In the genomic region with DNA sequence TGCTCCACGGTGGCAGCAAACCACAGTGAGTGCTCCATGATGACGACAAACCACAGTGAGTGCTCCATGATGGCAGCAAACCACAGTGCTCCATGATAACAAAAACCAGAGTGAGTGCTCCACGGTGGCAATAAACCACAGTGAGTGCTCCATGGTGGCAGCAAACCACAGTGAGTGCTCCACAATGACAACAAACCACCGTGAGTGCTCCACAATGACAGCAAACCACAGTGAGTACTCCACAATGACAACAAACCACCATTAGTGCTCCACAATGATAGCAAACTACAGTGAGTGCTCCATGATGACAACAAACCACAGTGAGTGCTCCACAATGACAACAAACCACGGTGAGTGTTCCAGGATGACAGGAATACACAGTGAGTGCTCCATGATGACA, we compare ENCODE assay signal across 8 cellular contexts. TPM values are rescaled to one million over a fixed set of nuclear protein-coding genes. Genes with fewer than 3 reads are reported as not detected.
"Had no signal": no experiment of that assay in that cellular context is flagged by ENCODE, and none has a peak within 500 bp of the region (broad histone marks: within the 10 kb centered on the region; RNA-seq: fewer than 3 reads in every experiment).

No MANE protein-coding gene starts in this region.

- FAIRE-seq: H54 had no signal

- H3K27ac ChIP-seq: HL-60 had no signal

- DNase-seq: GOT3, H9, HCEC 1CT, IMR-90, KG1 had no signal

RNA-seq across cellular contexts. Expression of a gene that starts 36.0 kb away (rescaled TPM):
- total RNA-seq: HT1080, IMR-90 had no signal
- polyA plus RNA-seq: IMR-90 had no signal
